In the genomic region with DNA sequence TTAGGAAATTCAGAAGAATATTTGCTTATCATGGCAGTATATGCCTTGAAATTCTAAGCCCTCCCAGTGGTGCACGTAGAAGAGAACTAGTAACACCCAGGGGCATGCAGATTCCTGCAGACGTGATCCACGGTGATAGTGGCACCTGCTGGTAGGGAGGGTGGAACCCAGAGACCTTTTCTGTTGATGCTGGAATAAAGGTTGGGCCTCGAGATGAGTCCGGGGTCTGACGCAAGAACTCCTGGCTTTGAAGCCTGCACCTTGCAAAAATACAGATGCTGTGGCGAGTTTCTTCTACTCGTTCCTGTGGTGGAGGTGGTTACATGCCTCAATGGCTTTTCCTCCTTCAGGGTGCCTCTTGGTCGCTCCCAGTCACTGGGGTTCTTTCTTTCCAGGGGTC, we compare ENCODE assay signal across 1 cellular context.
A peak's percentile ranks its signal among the peaks of the same experiment; 100 is the strongest.
TF ChIP-seq lines count a peak whose summit lies in the region.

No MANE protein-coding gene starts in this region.

TF ChIP-seq in HepG2, 621 proteins besides CTCF, POLR2A, EP300 and RAD21:
- TF ChIP-seq, protein P1, sequence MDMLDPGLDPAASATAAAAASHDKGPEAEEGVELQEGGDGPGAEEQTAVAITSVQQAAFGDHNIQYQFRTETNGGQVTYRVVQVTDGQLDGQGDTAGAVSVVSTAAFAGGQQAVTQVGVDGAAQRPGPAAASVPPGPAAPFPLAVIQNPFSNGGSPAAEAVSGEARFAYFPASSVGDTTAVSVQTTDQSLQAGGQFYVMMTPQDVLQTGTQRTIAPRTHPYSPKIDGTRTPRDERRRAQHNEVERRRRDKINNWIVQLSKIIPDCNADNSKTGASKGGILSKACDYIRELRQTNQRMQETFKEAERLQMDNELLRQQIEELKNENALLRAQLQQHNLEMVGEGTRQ (IDR thresholded peaks at IDR 0.05; ENCODE audit: low read depth, low read length): no peak
- TF ChIP-seq, protein P1 (CRISPR knock-in tag; IDR thresholded peaks at IDR 0.05; ENCODE audit: borderline replicate concordance): no peak
- TF ChIP-seq CEBPB (IDR thresholded peaks at IDR 0.05; ENCODE audit: borderline replicate concordance, low read depth, low read length): 0 out of 2 replicates have a peak, but pooled peaks have one; percentile 14
